Comparison of ENCODE assay signal across 20 cellular contexts in the genomic region with DNA sequence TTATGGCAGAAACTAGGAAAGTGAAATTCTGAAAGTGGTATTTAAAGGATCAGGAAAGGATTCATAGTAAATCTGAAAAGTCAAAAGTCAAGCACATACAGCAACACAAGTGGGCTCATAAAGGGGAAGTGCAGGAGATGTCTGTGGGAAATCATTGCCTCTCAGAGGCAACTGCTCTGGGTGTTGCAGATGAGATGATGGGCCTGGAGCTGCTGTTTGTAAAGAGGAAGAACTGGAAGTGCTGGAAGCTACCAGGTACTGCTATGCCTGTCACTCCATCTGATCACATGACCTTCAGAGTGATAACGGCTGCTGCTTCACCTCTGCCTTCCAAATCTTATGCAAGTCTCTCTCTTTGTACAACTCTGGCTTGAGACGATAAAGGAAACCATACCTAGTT. TPM values are rescaled to one million over a fixed set of nuclear protein-coding genes. Genes with fewer than 3 reads are reported as not detected.
A peak's percentile ranks its signal among the peaks of the same experiment; 100 is the strongest.
DNase-seq lines count a peak whose midpoint lies in the region; ATAC-seq, FAIRE-seq and TF ChIP-seq lines count a peak whose summit lies in the region.
"Had no signal": no experiment of that assay in that cellular context is flagged by ENCODE, and none has a peak within 500 bp of the region (broad histone marks: within the 10 kb centered on the region; RNA-seq: fewer than 3 reads in every experiment).

No MANE protein-coding gene starts in this region.

- H3K27me3 ChIP-seq in GM12878 (replicated peaks in 1 of 2; ENCODE audit: control insufficient read depth in 2 of 2, insufficient read depth in 2 of 2, low read length in 1 of 2): no peaks in the 10 kb centered on the region
- H3K27me3 ChIP-seq in sigmoid colon: no peaks in the 10 kb centered on the region

- DNase-seq in SIG-M5 treated with dmso at 0.1 percent for 504 hours (lab: John Stamatoyannopoulos, UW; ENCODE audit: unreplicated experiment) (peak; percentile 55), SIG-M5 (lab: John Stamatoyannopoulos, UW) (no peak), NOMO-1 treated with DMSO at 0.1 percent for 48 hours (lab: John Stamatoyannopoulos, UW; ENCODE audit: unreplicated experiment) (peak; percentile 74), GM12878 (ENCODE audit: low read depth, low spot score) (no peak), sigmoid colon (no peak), D341Med (ENCODE audit: low spot score) (no peak)
- no peak for DNase-seq in activated effector memory CD4-positive, alpha-beta T cell treated with Interleukin-2 at 50 U/mL for 16 hours
- DNase-seq: COR-L47; NCI-H146; NCI-H2081; NCI-H2171 treated with DMSO at 0.1 percent for 48 hours; NK-92 treated with Interleukin-12 subunit alpha and Interleukin-12 subunit beta, amount 100 ng/mL, for 24 hours; PC-9 had no signal

- H3K9ac ChIP-seq in GM12878 (ENCODE audit: control insufficient read depth, insufficient read depth, low read length): no peak overlapping the region

- no peak for TF ChIP-seq CTCF in GM12878 (IDR thresholded peaks at IDR 0.05 in 2 of 3, conservative IDR thresholded peaks at IDR 0.05 in 1 of 3; ENCODE audit: control insufficient read depth in 2 of 3, extremely low read depth in 1 of 3, insufficient read depth in 1 of 3, low read depth in 3 of 3, low read length in 3 of 3)
- no peak for TF ChIP-seq CTCF in sigmoid colon (IDR thresholded peaks at IDR 0.05)

- SMC1A ChIA-PET in GM12878 (lab: Charles Lee; ENCODE audit: uncharacterized antibody, unreplicated experiment): no interaction called here

- H3K9me3 ChIP-seq in GM12878 (replicated peaks; ENCODE audit: control insufficient read depth, insufficient read depth, low read length): no peaks in the 10 kb centered on the region
- H3K9me3 ChIP-seq in sigmoid colon: no peaks in the 10 kb centered on the region

- no peak overlapping the region for H2AFZ ChIP-seq in GM12878 (ENCODE audit: control insufficient read depth, low read depth, low read length)
- H2AFZ ChIP-seq: GM23338, PC-9 had no signal

- CTCF ChIA-PET in GM12878 (lab: Yijun Ruan, JAX): no interaction called here

- WGBS in GM12878 (ENCODE audit: insufficient coverage, insufficient replicate concordance, low lambda C conversion rate, missing lambda C conversion rate): 0% methylated on average over 2 of the region's 2 CpGs
- WGBS in sigmoid colon, 2 donors: 52 to 73% methylated on average over 2 of the region's 2 CpGs

- FAIRE-seq in GM12878 (lab: Jason Lieb, UNC): no peak
- FAIRE-seq: G401.6, GM19239 had no signal

- no peaks in the 10 kb centered on the region for H4K20me1 ChIP-seq in GM12878 (ENCODE audit: control insufficient read depth, insufficient read depth)

- no peaks in the 10 kb centered on the region for H3K79me2 ChIP-seq in GM12878 (ENCODE audit: control insufficient read depth, insufficient read depth, low read length)

- ATAC-seq in GM12878 (no peak), GM19397 (IDR thresholded peaks at IDR 0.05; ENCODE audit: unreplicated experiment) (no peak)
- ATAC-seq: GM23338, HCT116 had no signal

- H3K27ac ChIP-seq in GM12878 (ENCODE audit: control insufficient read depth, insufficient read depth) (no peak overlapping the region), sigmoid colon (no peak overlapping the region)
- H3K27ac ChIP-seq: 22Rv1, PC-9, RWPE1 had no signal

- TF ChIP-seq EP300 in GM12878 (IDR thresholded peaks at IDR 0.05; ENCODE audit: borderline replicate concordance in 1 of 2, control insufficient read depth in 1 of 2, low read depth in 2 of 2, low read length in 2 of 2): no peak
- no peak for TF ChIP-seq EP300 in sigmoid colon (IDR thresholded peaks at IDR 0.05)

- in situ Hi-C loops in GM12878 (cut with MboI): no loop called here

- BruUV-seq in GM12878 (replicated peaks; lab: Mats Ljungman, UMichigan): no TSS peak

- TF ChIP-seq RAD21 in GM12878 (IDR thresholded peaks at IDR 0.05; ENCODE audit: insufficient read depth, low read depth, low read length): no peak

- POLR2A ChIA-PET in GM12878 (lab: Charles Lee): interaction anchor here (0.6 kb wide), 1 partner anchor 85 kb away, joined by 8 read pairs; no protein-coding TSS in a partner anchor

- H3K4me3 ChIP-seq in GM12878 (no peak overlapping the region), sigmoid colon (no peak overlapping the region)
- H3K4me3 ChIP-seq: GM23338, PC-9 had no signal

- H3K4me2 ChIP-seq in GM12878 (ENCODE audit: control insufficient read depth, insufficient read depth): no peak overlapping the region
- H3K4me2 ChIP-seq: GM23338, PC-9 had no signal

- intact Hi-C loops in GM12878 (cut with micrococcal nuclease; ENCODE audit: unreplicated experiment) (no loop called here), sigmoid colon (cut with DNase I) (no loop called here)

- TF ChIP-seq POLR2A in GM12878 (IDR thresholded peaks at IDR 0.05; ENCODE audit: low read depth, low read length) (no peak), sigmoid colon (IDR thresholded peaks at IDR 0.05) (no peak)

- H3K4me1 ChIP-seq in GM12878 (ENCODE audit: control insufficient read depth, insufficient read depth, low read length) (no peaks in the 10 kb centered on the region), sigmoid colon (no peaks in the 10 kb centered on the region)

- H3K36me3 ChIP-seq in GM12878 (ENCODE audit: control insufficient read depth in 2 of 2, insufficient read depth in 2 of 2, low read length in 1 of 2) (no peaks in the 10 kb centered on the region), sigmoid colon (no peaks in the 10 kb centered on the region)

- RAD21 ChIA-PET in GM12878 (lab: Charles Lee; ENCODE audit: unreplicated experiment): no interaction called here

TF ChIP-seq in GM12878, 131 proteins besides CTCF, POLR2A, EP300 and RAD21:
- TF ChIP-seq KAT2A (conservative IDR thresholded peaks at IDR 0.05; ENCODE audit: control insufficient read depth, low read depth, low read length) (no peak), SUZ12 (IDR thresholded peaks at IDR 0.05; ENCODE audit: unreplicated experiment) (no peak), ZNF217 (IDR thresholded peaks at IDR 0.05) (no peak), SPI1 (IDR thresholded peaks at IDR 0.05; ENCODE audit: borderline replicate concordance, insufficient read depth, low read depth, low read length) (peak; percentile 37; the same call in 1 of the 2 replicates), FOXM1 (IDR thresholded peaks at IDR 0.05; ENCODE audit: low read depth, low read length) (no peak)

RNA-seq across cellular contexts. Expression of gene ADRB2, which starts 55.9 kb away (rescaled TPM):
- 0.42 and 0.73 TPM in 2 replicates for total RNA-seq in GM12878 (2013; cell fraction: nucleolus; rRNA removed)
- total RNA-seq in GM12878 (2014; rRNA removed): 0.16 and 0.34 TPM in 2 replicates
- 0.09 and 0.18 TPM in 2 replicates for total RNA-seq in GM12878 (2014; rRNA removed; fragmentation: Illumina TruSeq; extraction: Trizol)
- 0.11 and 0.18 TPM in 2 replicates for total RNA-seq in GM12878 (2021)
- not detected for polyA plus RNA-seq in GM12878 (2011; ENCODE audit: low read depth)
- 0.06 TPM in 1 of 2 replicates, not detected in the other for polyA plus RNA-seq in GM12878 (2011; rRNA removed)
- 0.06 and 0.08 TPM in 2 replicates for polyA plus RNA-seq in GM12878 (2011; cell fraction: cytosol; rRNA removed)
- polyA plus RNA-seq in GM12878 (2011; cell fraction: nucleus; rRNA removed): 0.09 and 0.15 TPM in 2 replicates
- 0.07 TPM in 1 of 2 replicates, not detected in the other for polyA plus RNA-seq in GM12878 (2012)
- polyA plus RNA-seq in GM12878 (2014; fragmentation: Illumina TruSeq; extraction: Trizol): 0.08 and 0.18 TPM in 2 replicates
- polyA plus RNA-seq in GM12878 (2014; fragmentation: Nextera tagmentation; extraction: Ambion mirVana): under 1 TPM; 0.03 to 0.04 TPM
- 0.15 and 0.24 TPM in 2 replicates for polyA plus RNA-seq in GM12878 (2014; rRNA removed)
- polyA plus RNA-seq in GM12878 (2016; fragmentation: Nextera tagmentation; extraction: Ambion mirVana): under 1 TPM; 0.21 to 0.28 TPM
- polyA minus RNA-seq in GM12878 (2011; rRNA and poly(A)+ RNA removed): 0.29 and 0.46 TPM in 2 replicates
- not detected in 2 replicates for polyA minus RNA-seq in GM12878 (2011; cell fraction: cytosol; rRNA and poly(A)+ RNA removed)
- polyA minus RNA-seq in GM12878 (2011; cell fraction: nucleus; rRNA and poly(A)+ RNA removed): 0.60 and 0.77 TPM in 2 replicates
- total RNA-seq in sigmoid colon: 1 to 10 TPM; 2.0 to 4.3 (median 3.0) TPM
- 1 to 10 TPM in 1 of 3 donors, under 1 TPM in 1, not detected in 1; 0.60 to 1.2 TPM for polyA plus RNA-seq in sigmoid colon

Comparison
In these comparisons a context has a peak if more than half of its experiments do, and no peak if none do; other contexts are left out.
1. DNase-seq: peak in SIG-M5 treated with dmso at 0.1 percent for 504 hours (single experiment) and NOMO-1 treated with DMSO at 0.1 percent for 48 hours (single experiment); none in SIG-M5 (single experiment), GM12878 (single experiment), sigmoid colon (single experiment), activated effector memory CD4-positive, alpha-beta T cell treated with Interleukin-2 at 50 U/mL for 16 hours (single experiment) and D341Med (single experiment).